16 cellular contexts compared by ENCODE assay signal in the genomic region with DNA sequence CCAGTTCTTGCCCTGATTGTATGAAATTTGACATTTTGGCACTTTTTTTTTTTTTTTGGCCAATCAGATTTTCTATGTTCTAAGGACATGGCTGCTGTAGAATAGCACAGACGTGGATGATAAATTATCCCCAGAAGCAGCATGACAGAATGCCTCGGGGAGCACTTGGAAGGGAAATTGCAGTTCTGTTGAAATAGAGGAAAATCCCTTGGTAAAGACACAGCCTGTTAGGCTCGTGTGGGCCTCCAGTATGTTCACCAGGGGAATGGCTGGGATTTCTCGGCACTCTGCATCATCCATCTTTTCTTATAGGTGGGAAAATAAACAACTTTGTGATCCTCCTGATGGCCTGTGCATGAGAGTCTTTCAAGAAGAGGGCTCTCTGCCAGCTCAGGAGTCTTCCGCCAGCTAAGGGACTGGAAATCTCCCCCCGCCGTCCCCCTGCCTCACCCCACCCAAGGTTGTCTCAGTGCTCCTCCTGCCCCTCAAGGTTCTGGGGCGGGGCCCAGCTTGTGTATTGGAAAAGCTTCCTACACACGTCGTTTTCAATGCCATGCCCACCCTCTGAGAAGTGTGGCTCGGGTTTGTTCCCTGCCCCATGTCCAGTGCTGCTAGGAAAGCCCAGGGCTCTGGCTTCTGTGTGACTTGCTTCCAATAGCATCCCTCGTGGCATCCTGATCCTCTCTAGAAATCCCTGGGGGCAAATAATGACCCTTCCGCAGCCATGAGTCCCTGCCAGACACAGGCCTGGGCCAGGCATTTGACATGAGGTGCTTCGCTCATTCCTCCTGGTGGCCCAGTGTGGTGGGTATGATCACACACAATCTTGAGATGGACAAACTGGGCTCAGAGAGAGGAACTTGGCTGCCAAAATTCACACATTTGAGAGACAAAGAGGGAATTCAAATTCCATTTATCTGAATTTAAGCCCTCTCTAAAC.
DNase-seq lines count a peak whose midpoint lies in the region; ATAC-seq, FAIRE-seq and TF ChIP-seq lines count a peak whose summit lies in the region.
"Had no signal": no experiment of that assay in that cellular context is flagged by ENCODE, and none has a peak within 500 bp of the region (broad histone marks: within the 10 kb centered on the region; RNA-seq: fewer than 3 reads in every experiment).

No MANE protein-coding gene starts in this region.

- H3K27me3 Mint-ChIP-seq in astrocyte (ENCODE audit: low read depth, unreplicated experiment) = peaks cover 29% of the 10 kb centered on the region

- TF ChIP-seq CTCF in astrocyte (IDR thresholded peaks at IDR 0.05; ENCODE audit: insufficient read depth, low read depth, low read length) (no peak), gastroesophageal sphincter (IDR thresholded peaks at IDR 0.05) (no peak), vagina (IDR thresholded peaks at IDR 0.05) (no peak), GM10266 (IDR thresholded peaks at IDR 0.05; ENCODE audit: control insufficient read depth, insufficient read depth, low read depth, missing control alignments) (no peak)

- H3K79me2 ChIP-seq in astrocyte (ENCODE audit: insufficient read depth, low read length) = no peaks in the 10 kb centered on the region

- H3K4me1 Mint-ChIP-seq in astrocyte (ENCODE audit: low read depth, unreplicated experiment) = peaks cover 4% of the 10 kb centered on the region
- H3K4me1 Mint-ChIP-seq: activated naive CD4-positive, alpha-beta T cell treated with anti-CD3 and anti-CD28 coated beads, Interleukin-2, amount 50 U/mL, for 24 hours; nephron had no signal

- DNase-seq in GM03348 (ENCODE audit: low spot score) (peak; percentile 44), astrocyte (ENCODE audit: low read depth) (peak; percentile 74), vagina (ENCODE audit: extremely low spot score in 2 of 2) (no peak), GM10266 (ENCODE audit: extremely low spot score) (no peak), NCI-H2107 treated with DMSO at 0.1 percent for 48 hours (lab: John Stamatoyannopoulos, UW; ENCODE audit: unreplicated experiment) (no peak)
- DNase-seq: CD8-positive, alpha-beta T cell; effector memory CD4-positive, alpha-beta T cell; KG1; NCI-H1105 treated with DMSO at 0.1 percent for 48 hours; NCI-H345; SIG-M5; substantia nigra had no signal

- TF ChIP-seq EP300 in gastroesophageal sphincter (IDR thresholded peaks at IDR 0.05) = no peak

- FAIRE-seq in astrocyte (lab: Jason Lieb, UNC) = no peak

- H3K27ac ChIP-seq in astrocyte (ENCODE audit: low read depth, low read length) (no peak overlapping the region), gastroesophageal sphincter (peak overlapping the region in 3 of 4 donors; percentile 0 to 41 (median 41)), vagina (peak overlapping the region; percentile 53)

- peak; percentile 64 for ATAC-seq in gastroesophageal sphincter
- ATAC-seq in GM18873 (IDR thresholded peaks at IDR 0.05; ENCODE audit: low FRiP score, unreplicated experiment) = no peak
- ATAC-seq: CD8-positive, alpha-beta T cell had no signal

- H3K27me3 ChIP-seq in astrocyte (ENCODE audit: insufficient read depth, low read length) (no peaks in the 10 kb centered on the region), gastroesophageal sphincter (peaks cover 10% of the 10 kb centered on the region), vagina (no peaks in the 10 kb centered on the region)

- TF ChIP-seq POLR2A in gastroesophageal sphincter (IDR thresholded peaks at IDR 0.05) = no peak
- no peak for TF ChIP-seq POLR2A in vagina (IDR thresholded peaks at IDR 0.05)

- H3K4me1 ChIP-seq in astrocyte (ENCODE audit: insufficient read depth, low read length) (peaks cover 6% of the 10 kb centered on the region), gastroesophageal sphincter (peaks cover 0 to 19% (median 0%) of the 10 kb centered on the region in 3 donors), vagina (peaks cover 70% of the 10 kb centered on the region)

- H3K36me3 ChIP-seq in astrocyte (ENCODE audit: insufficient read depth, low read length) (peaks cover 2% of the 10 kb centered on the region), gastroesophageal sphincter (peaks cover 0 to 23% of the 10 kb centered on the region in 2 donors), vagina (peaks cover 0 to 37% of the 10 kb centered on the region in 2 donors)

- WGBS in gastroesophageal sphincter (ENCODE audit: low coverage in 1 of 2), 2 donors = 68 to 94% methylated on average over 3 of the region's 14 CpGs

- no peak overlapping the region for H3K4me2 ChIP-seq in astrocyte (ENCODE audit: low read length)

- no peak overlapping the region for H3K4me3 Mint-ChIP-seq in astrocyte (ENCODE audit: unreplicated experiment)
- H3K4me3 Mint-ChIP-seq: activated naive CD4-positive, alpha-beta T cell treated with anti-CD3 and anti-CD28 coated beads, Interleukin-2, amount 50 U/mL, for 24 hours; CD8-positive, alpha-beta T cell; nephron had no signal

- intact Hi-C loops in vagina (cut with DNase I) = no loop called here

- H3K9me3 ChIP-seq in astrocyte (ENCODE audit: insufficient read depth, low read depth, low read length) (no peaks in the 10 kb centered on the region), gastroesophageal sphincter (no peaks in the 10 kb centered on the region), vagina (no peaks in the 10 kb centered on the region)

- H2AFZ ChIP-seq in astrocyte (ENCODE audit: low read depth, low read length) = no peak overlapping the region

- H3K36me3 Mint-ChIP-seq in astrocyte (ENCODE audit: low read depth, unreplicated experiment) = peaks cover 5% of the 10 kb centered on the region
- H3K36me3 Mint-ChIP-seq: activated naive CD4-positive, alpha-beta T cell treated with anti-CD3 and anti-CD28 coated beads, Interleukin-2, amount 50 U/mL, for 24 hours; CD8-positive, alpha-beta T cell had no signal

- H3K9ac ChIP-seq in astrocyte (ENCODE audit: low read length) = no peak overlapping the region

- H3K9me3 Mint-ChIP-seq in astrocyte (ENCODE audit: unreplicated experiment) = no peaks in the 10 kb centered on the region
- H3K9me3 Mint-ChIP-seq: activated naive CD4-positive, alpha-beta T cell treated with anti-CD3 and anti-CD28 coated beads, Interleukin-2, amount 50 U/mL, for 24 hours; CD8-positive, alpha-beta T cell; nephron had no signal

- no peaks in the 10 kb centered on the region for H4K20me1 ChIP-seq in astrocyte (ENCODE audit: insufficient read depth, low read length)

- no peak overlapping the region for H3K4me3 ChIP-seq in astrocyte (ENCODE audit: insufficient read depth, low read depth, low read length)
- no peak overlapping the region for H3K4me3 ChIP-seq in gastroesophageal sphincter
- no peak overlapping the region for H3K4me3 ChIP-seq in vagina

- H3K27ac Mint-ChIP-seq in astrocyte (ENCODE audit: unreplicated experiment) = no peak overlapping the region
- H3K27ac Mint-ChIP-seq: activated naive CD4-positive, alpha-beta T cell treated with anti-CD3 and anti-CD28 coated beads, Interleukin-2, amount 50 U/mL, for 24 hours; CD8-positive, alpha-beta T cell; nephron had no signal

Comparison
In these comparisons a context has a peak if more than half of its experiments do, and no peak if none do; other contexts are left out.
1. DNase-seq: peak in GM03348 (single experiment) and astrocyte (single experiment); none in vagina (0 of 2), GM10266 (single experiment) and NCI-H2107 treated with DMSO at 0.1 percent for 48 hours (single experiment).